Comparison of ENCODE assay signal across 15 cellular contexts in genomic region chr16:11308493-11309283, GRCh38. TPM values are rescaled to one million over a fixed set of nuclear protein-coding genes. Genes with fewer than 3 reads are reported as not detected.
DNase-seq lines count a peak whose midpoint lies in the region; ATAC-seq lines count a peak whose summit lies in the region.
"Had no signal": no experiment of that assay in that cellular context is flagged by ENCODE, and none has a peak within 500 bp of the region (broad histone marks: within the 10 kb centered on the region; RNA-seq: fewer than 3 reads in every experiment).

No MANE protein-coding gene starts in this region.

- no peaks in the 10 kb centered on the region for H3K9me3 Mint-ChIP-seq in CD4-positive, CD25-positive, alpha-beta regulatory T cell
- H3K9me3 Mint-ChIP-seq in CD8-positive, alpha-beta memory T cell: no peaks in the 10 kb centered on the region
- H3K9me3 Mint-ChIP-seq: activated naive CD4-positive, alpha-beta T cell treated with anti-CD3 and anti-CD28 coated beads, Interleukin-2, amount 50 U/mL, for 24 hours had no signal

- no peaks in the 10 kb centered on the region for H3K9me3 ChIP-seq in CD4-positive, CD25-positive, alpha-beta regulatory T cell (ENCODE audit: control insufficient read depth in 2 of 2, low read length in 2 of 2)
- H3K9me3 ChIP-seq in CD8-positive, alpha-beta memory T cell (ENCODE audit: low read length): no peaks in the 10 kb centered on the region
- H3K9me3 ChIP-seq: pancreas had no signal

- H3K27me3 Mint-ChIP-seq in CD4-positive, CD25-positive, alpha-beta regulatory T cell: peaks cover 4% of the 10 kb centered on the region
- H3K27me3 Mint-ChIP-seq in CD8-positive, alpha-beta memory T cell: peaks cover 0 to 4% of the 10 kb centered on the region in 2 donors
- H3K27me3 Mint-ChIP-seq: activated naive CD4-positive, alpha-beta T cell treated with anti-CD3 and anti-CD28 coated beads, Interleukin-2, amount 50 U/mL, for 24 hours had no signal

- H3K27ac ChIP-seq in CD4-positive, CD25-positive, alpha-beta regulatory T cell (ENCODE audit: insufficient read depth, low read length, poor library complexity, severe bottlenecking): no peak overlapping the region
- H3K27ac ChIP-seq in CD8-positive, alpha-beta memory T cell (ENCODE audit: low read depth, low read length): no peak overlapping the region
- H3K27ac ChIP-seq: coronary artery, pancreas had no signal

- no peaks in the 10 kb centered on the region for H3K27me3 ChIP-seq in CD4-positive, CD25-positive, alpha-beta regulatory T cell (ENCODE audit: control insufficient read depth, insufficient read depth, low read length)
- no peaks in the 10 kb centered on the region for H3K27me3 ChIP-seq in CD8-positive, alpha-beta memory T cell (ENCODE audit: insufficient read depth, low read length, poor library complexity, severe bottlenecking)
- H3K27me3 ChIP-seq: pancreas had no signal

- no peak overlapping the region for H3K4me3 ChIP-seq in CD4-positive, CD25-positive, alpha-beta regulatory T cell (ENCODE audit: low read depth, low read length)
- H3K4me3 ChIP-seq in CD8-positive, alpha-beta memory T cell (ENCODE audit: low read length): no peak overlapping the region
- H3K4me3 ChIP-seq: coronary artery, pancreas had no signal

- no peak overlapping the region for H3K4me3 Mint-ChIP-seq in CD4-positive, CD25-positive, alpha-beta regulatory T cell
- H3K4me3 Mint-ChIP-seq in CD8-positive, alpha-beta memory T cell: no peak overlapping the region
- H3K4me3 Mint-ChIP-seq: activated naive CD4-positive, alpha-beta T cell treated with anti-CD3 and anti-CD28 coated beads, Interleukin-2, amount 50 U/mL, for 24 hours had no signal

- POLR2A ChIA-PET in CD8-positive, alpha-beta memory T cell (lab: Charles Lee): no interaction called here

- H3K4me1 ChIP-seq in CD4-positive, CD25-positive, alpha-beta regulatory T cell (ENCODE audit: control insufficient read depth, insufficient read depth, low read length, poor library complexity, severe bottlenecking): peaks cover 43% of the 10 kb centered on the region
- H3K4me1 ChIP-seq in CD8-positive, alpha-beta memory T cell (ENCODE audit: insufficient read depth, low read length): peaks cover 27% of the 10 kb centered on the region

- CTCF ChIA-PET in CD8-positive, alpha-beta memory T cell (lab: Charles Lee): interaction anchor here (3.2 kb wide), 1 partner anchor 53 kb away, joined by 8 read pairs; the partner anchor contains the start of gene SOCS1

- peaks cover 0 to 40% (median 17%) of the 10 kb centered on the region in 4 donors for H3K4me1 Mint-ChIP-seq in CD4-positive, CD25-positive, alpha-beta regulatory T cell
- H3K4me1 Mint-ChIP-seq in CD8-positive, alpha-beta memory T cell: peaks cover 25 to 50% (median 43%) of the 10 kb centered on the region in 3 donors

- DNase-seq in CD4-positive, CD25-positive, alpha-beta regulatory T cell: no peak
- DNase-seq in NCI-H510A (lab: John Stamatoyannopoulos, UW) (peak; percentile 56), left kidney (ENCODE audit: low read depth, low spot score) (peak; percentile 85), iPS-NIHi7 (ENCODE audit: extremely low spot score) (no peak), pons (ENCODE audit: low spot score) (no peak)
- DNase-seq in CD8-positive, alpha-beta memory T cell: no peak
- DNase-seq: left cardiac atrium; stimulated activated CD4-positive, alpha-beta T cell treated with anti-CD3 and anti-CD28 coated beads, Interleukin-2, amount 100 ng/mL, for 48 hours had no signal

- ATAC-seq in CD4-positive, CD25-positive, alpha-beta regulatory T cell (ENCODE audit: low read depth in 2 of 2): no peak
- ATAC-seq in GM21825 (IDR thresholded peaks at IDR 0.05; ENCODE audit: unreplicated experiment) (peak; percentile 27), HG02623 (IDR thresholded peaks at IDR 0.05; ENCODE audit: unreplicated experiment) (no peak)
- ATAC-seq: left cardiac atrium, pancreas had no signal

- no peaks in the 10 kb centered on the region for H3K36me3 ChIP-seq in CD4-positive, CD25-positive, alpha-beta regulatory T cell (ENCODE audit: control insufficient read depth, insufficient read depth, low read length)
- H3K36me3 ChIP-seq in CD8-positive, alpha-beta memory T cell (ENCODE audit: insufficient read depth, low read length): no peaks in the 10 kb centered on the region
- H3K36me3 ChIP-seq: pancreas had no signal

- H3K27ac Mint-ChIP-seq in CD4-positive, CD25-positive, alpha-beta regulatory T cell: peak overlapping the region in 2 of 3 donors; percentile 85 to 90
- peak overlapping the region in 1 of 8 donors; percentile 54 for H3K27ac Mint-ChIP-seq in CD8-positive, alpha-beta memory T cell
- H3K27ac Mint-ChIP-seq: activated naive CD4-positive, alpha-beta T cell treated with anti-CD3 and anti-CD28 coated beads, Interleukin-2, amount 50 U/mL, for 24 hours had no signal

- no peaks in the 10 kb centered on the region for H3K36me3 Mint-ChIP-seq in CD4-positive, CD25-positive, alpha-beta regulatory T cell
- peaks cover 0 to 1% (median 0%) of the 10 kb centered on the region in 3 donors for H3K36me3 Mint-ChIP-seq in CD8-positive, alpha-beta memory T cell
- H3K36me3 Mint-ChIP-seq: activated naive CD4-positive, alpha-beta T cell treated with anti-CD3 and anti-CD28 coated beads, Interleukin-2, amount 50 U/mL, for 24 hours had no signal

RNA-seq across cellular contexts. Expression of gene PRM1, which starts 27.6 kb away (rescaled TPM):
- total RNA-seq in CD4-positive, CD25-positive, alpha-beta regulatory T cell: not detected
- polyA plus RNA-seq in CD4-positive, CD25-positive, alpha-beta regulatory T cell: not detected
- total RNA-seq in CD8-positive, alpha-beta memory T cell: not detected
- not detected for polyA plus RNA-seq in CD8-positive, alpha-beta memory T cell
- total RNA-seq: left cardiac atrium, pancreas, subcutaneous adipose tissue had no signal
- polyA plus RNA-seq: BJ, pancreas had no signal

RNA-seq across cellular contexts. Expression of gene PRM2, which starts 32.4 kb away (rescaled TPM):
- not detected for total RNA-seq in CD4-positive, CD25-positive, alpha-beta regulatory T cell
- not detected for polyA plus RNA-seq in CD4-positive, CD25-positive, alpha-beta regulatory T cell
- total RNA-seq in CD8-positive, alpha-beta memory T cell: not detected
- not detected for polyA plus RNA-seq in CD8-positive, alpha-beta memory T cell
- total RNA-seq: left cardiac atrium, pancreas, subcutaneous adipose tissue had no signal
- polyA plus RNA-seq: BJ, pancreas had no signal

RNA-seq across cellular contexts. Expression of gene PRM3, which starts 35.3 kb away (rescaled TPM):
- not detected for total RNA-seq in CD4-positive, CD25-positive, alpha-beta regulatory T cell
- not detected for polyA plus RNA-seq in CD4-positive, CD25-positive, alpha-beta regulatory T cell
- not detected for total RNA-seq in CD8-positive, alpha-beta memory T cell
- not detected for polyA plus RNA-seq in CD8-positive, alpha-beta memory T cell
- total RNA-seq: left cardiac atrium, pancreas, subcutaneous adipose tissue had no signal
- polyA plus RNA-seq: BJ, pancreas had no signal

RNA-seq across cellular contexts. Expression of gene RMI2, which starts 36.6 kb away (rescaled TPM):
- 4.3 TPM for total RNA-seq in CD4-positive, CD25-positive, alpha-beta regulatory T cell
- 10 to 100 TPM in 2 of 4 donors, 1 to 10 TPM in 2; 7.4 to 15.3 (median 11.1) TPM for polyA plus RNA-seq in CD4-positive, CD25-positive, alpha-beta regulatory T cell
- 10 to 100 TPM; 37.0 to 38.3 TPM for total RNA-seq in CD8-positive, alpha-beta memory T cell
- polyA plus RNA-seq in CD8-positive, alpha-beta memory T cell: 1.1 TPM

RNA-seq across cellular contexts. Expression of gene TNP2, which starts 39.6 kb away (rescaled TPM):
- total RNA-seq in CD4-positive, CD25-positive, alpha-beta regulatory T cell: not detected
- not detected for polyA plus RNA-seq in CD4-positive, CD25-positive, alpha-beta regulatory T cell
- total RNA-seq in CD8-positive, alpha-beta memory T cell: not detected
- not detected for polyA plus RNA-seq in CD8-positive, alpha-beta memory T cell
- total RNA-seq: left cardiac atrium, pancreas, subcutaneous adipose tissue had no signal
- polyA plus RNA-seq: BJ, pancreas had no signal

Comparison
In these comparisons a context has a peak if more than half of its experiments do, and no peak if none do; other contexts are left out.
1. DNase-seq: peak in NCI-H510A (single experiment) and left kidney (single experiment); none in CD4-positive, CD25-positive, alpha-beta regulatory T cell (0 of 3), iPS-NIHi7 (single experiment), pons (single experiment) and CD8-positive, alpha-beta memory T cell (0 of 5).